10 cellular contexts compared by ENCODE assay signal in genomic region chr16:9061358-9061813, GRCh38. TPM values are rescaled to one million over a fixed set of nuclear protein-coding genes. Genes with fewer than 3 reads are reported as not detected.
DNase-seq lines count a peak whose midpoint lies in the region; ATAC-seq, FAIRE-seq and TF ChIP-seq lines count a peak whose summit lies in the region.
"Had no signal": no experiment of that assay in that cellular context is flagged by ENCODE, and none has a peak within 500 bp of the region (broad histone marks: within the 10 kb centered on the region; RNA-seq: fewer than 3 reads in every experiment).

No MANE protein-coding gene starts in this region.

- in situ Hi-C loops in GM12878 (cut with MboI) (no loop called here), HepG2 (cut with HindIII; ENCODE audit: extremely low pct_ligation_motif_present, low pct_unique_long_range_greater_than_20kb) (no loop called here)

- FAIRE-seq in GM12878 (lab: Jason Lieb, UNC) (peak; percentile 13), HepG2 (lab: Jason Lieb, UNC) (no peak)

- H2AFZ ChIP-seq in GM12878 (ENCODE audit: control insufficient read depth, low read depth, low read length) (no peak overlapping the region), HepG2 (ENCODE audit: low read length) (no peak overlapping the region)

- SMC1A ChIA-PET in GM12878 (lab: Charles Lee; ENCODE audit: uncharacterized antibody, unreplicated experiment) = interaction anchor here (1.6 kb wide), 1 partner anchor 16 kb away, joined by 4 read pairs; no protein-coding TSS in a partner anchor

- H4K20me1 ChIP-seq in GM12878 (ENCODE audit: control insufficient read depth, insufficient read depth) (no peaks in the 10 kb centered on the region), HepG2 (ENCODE audit: insufficient read depth, low read length) (no peaks in the 10 kb centered on the region)

- H3K9ac ChIP-seq in GM12878 (ENCODE audit: control insufficient read depth, insufficient read depth, low read length) (no peak overlapping the region), HepG2 (ENCODE audit: insufficient read depth, low read depth, low read length) (no peak overlapping the region)

- peak; percentile 92 for ATAC-seq in GM12878
- no peak for ATAC-seq in HepG2

- CTCF ChIA-PET in GM12878 (lab: Yijun Ruan, JAX) = interaction anchor here (0.7 to 2.4 kb wide), 2 partner anchors 11 to 67 kb away, joined by 3 to 8 read pairs; no protein-coding TSS in a partner anchor
- CTCF ChIA-PET in HepG2 (lab: Yijun Ruan, JAX; ENCODE audit: low intra/inter-chr PET ratio, low total read pairs) = no interaction called here

- no peak for TF ChIP-seq EP300 in GM12878 (IDR thresholded peaks at IDR 0.05; ENCODE audit: borderline replicate concordance in 1 of 2, control insufficient read depth in 1 of 2, low read depth in 2 of 2, low read length in 2 of 2)
- no peak for TF ChIP-seq EP300 in HepG2 (IDR thresholded peaks at IDR 0.05; ENCODE audit: low read depth in 2 of 2, low read length in 2 of 2)
- no peak for TF ChIP-seq EP300 in HepG2 (CRISPR knock-in tag; IDR thresholded peaks at IDR 0.05; ENCODE audit: borderline replicate concordance)

- H3K4me1 ChIP-seq in GM12878 (ENCODE audit: control insufficient read depth, insufficient read depth, low read length) (peaks cover 16% of the 10 kb centered on the region), HepG2 (ENCODE audit: insufficient read depth, low read length) (peaks cover under 1% of the 10 kb centered on the region)

- H3K4me3 ChIP-seq in GM12878 (no peak overlapping the region), HepG2 (replicated peaks in 1 of 3; ENCODE audit: insufficient read depth in 1 of 3, low read depth in 2 of 3, low read length in 3 of 3) (no peak overlapping the region)

- TF ChIP-seq POLR2A in GM12878 (IDR thresholded peaks at IDR 0.05; ENCODE audit: low read depth, low read length) = no peak
- TF ChIP-seq POLR2A in HepG2 (IDR thresholded peaks at IDR 0.05; ENCODE audit: insufficient read depth in 1 of 2, low read depth in 2 of 2, low read length in 2 of 2) = no peak

- TF ChIP-seq RAD21 in GM12878 (IDR thresholded peaks at IDR 0.05; ENCODE audit: insufficient read depth, low read depth, low read length) (no peak), HepG2 (CRISPR knock-in tag; IDR thresholded peaks at IDR 0.05) (no peak)

- H3K79me2 ChIP-seq in GM12878 (ENCODE audit: control insufficient read depth, insufficient read depth, low read length) (no peaks in the 10 kb centered on the region), HepG2 (ENCODE audit: insufficient read depth, low read length) (no peaks in the 10 kb centered on the region)

- H3K4me2 ChIP-seq in GM12878 (ENCODE audit: control insufficient read depth, insufficient read depth) (peak overlapping the region; percentile 21; the same call in 1 of the 2 replicates), HepG2 (ENCODE audit: low read depth, low read length) (no peak overlapping the region)

- RAD21 ChIA-PET in GM12878 (lab: Charles Lee; ENCODE audit: unreplicated experiment) = interaction anchor here (1.7 kb wide), 1 partner anchor 12 kb away, joined by 4 read pairs; no protein-coding TSS in a partner anchor

- TF ChIP-seq CTCF in GM12878 (IDR thresholded peaks at IDR 0.05 in 2 of 3, conservative IDR thresholded peaks at IDR 0.05 in 1 of 3; ENCODE audit: control insufficient read depth in 2 of 3, extremely low read depth in 1 of 3, insufficient read depth in 1 of 3, low read depth in 3 of 3, low read length in 3 of 3) (no peak), HepG2 (CRISPR knock-in tag; IDR thresholded peaks at IDR 0.05) (no peak), GM10266 (IDR thresholded peaks at IDR 0.05; ENCODE audit: control insufficient read depth, insufficient read depth, low read depth, missing control alignments) (no peak)

- DNase-seq in DMS 273 (lab: John Stamatoyannopoulos, UW; ENCODE audit: unreplicated experiment) = peak; percentile 34
- DNase-seq in DMS 273 treated with DMSO at 0.1 percent for 48 hours (lab: John Stamatoyannopoulos, UW) = no peak
- peak; percentile 43 for DNase-seq in KG1 (lab: John Stamatoyannopoulos, UW)
- DNase-seq in GM12878 (ENCODE audit: low read depth, low spot score) = no peak
- DNase-seq in pons (ENCODE audit: low spot score) = peak; percentile 20
- DNase-seq in HepG2 (ENCODE audit: low spot score) = no peak
- no peak for DNase-seq in NCI-H146 (lab: John Stamatoyannopoulos, UW)
- no peak for DNase-seq in GM10266 (ENCODE audit: extremely low spot score)
- DNase-seq: activated naive CD4-positive, alpha-beta T cell treated with Interleukin-2 at 50 U/mL for 16 hours had no signal

- H3K27me3 ChIP-seq in GM12878 (replicated peaks in 1 of 2; ENCODE audit: control insufficient read depth in 2 of 2, insufficient read depth in 2 of 2, low read length in 1 of 2) (no peaks in the 10 kb centered on the region), HepG2 (ENCODE audit: control insufficient read depth in 1 of 2, insufficient read depth in 2 of 2, low read length in 2 of 2) (no peaks in the 10 kb centered on the region; a peak in 1 of 5 replicates)

- 13% methylated on average over 4 of the region's 4 CpGs for WGBS in GM12878 (ENCODE audit: insufficient coverage, insufficient replicate concordance, low lambda C conversion rate, missing lambda C conversion rate)
- WGBS in HepG2 (ENCODE audit: low lambda C conversion rate) = 46% methylated on average over 4 of the region's 4 CpGs

- intact Hi-C loops in GM12878 (cut with micrococcal nuclease; ENCODE audit: unreplicated experiment) = no loop called here
- intact Hi-C loops in HepG2 (cut with micrococcal nuclease; ENCODE audit: unreplicated experiment) = no loop called here

- BruUV-seq in GM12878 (replicated peaks; lab: Mats Ljungman, UMichigan) = no TSS peak
- no TSS peak for BruUV-seq in HepG2 (replicated peaks; lab: Mats Ljungman, UMichigan)

- POLR2A ChIA-PET in GM12878 (lab: Charles Lee) (no interaction called here), HepG2 (lab: Yijun Ruan, JAX) (interaction anchor here (1.5 kb wide), 1 partner anchor 18 kb away, joined by 3 read pairs; no protein-coding TSS in a partner anchor)

- no peaks in the 10 kb centered on the region for H3K36me3 ChIP-seq in GM12878 (ENCODE audit: control insufficient read depth in 2 of 2, insufficient read depth in 2 of 2, low read length in 1 of 2)
- H3K36me3 ChIP-seq in HepG2 (replicated peaks in 1 of 2; ENCODE audit: control insufficient read depth in 1 of 2, insufficient read depth in 2 of 2, low read length in 2 of 2) = no peaks in the 10 kb centered on the region

- H3K9me3 ChIP-seq in GM12878 (replicated peaks; ENCODE audit: control insufficient read depth, insufficient read depth, low read length) (no peaks in the 10 kb centered on the region), HepG2 (ENCODE audit: low read length) (no peaks in the 10 kb centered on the region)

- no peak overlapping the region for H3K27ac ChIP-seq in GM12878 (ENCODE audit: control insufficient read depth, insufficient read depth)
- no peak overlapping the region for H3K27ac ChIP-seq in HepG2 (ENCODE audit: extremely low read length, insufficient read depth, low read length)
- H3K27ac ChIP-seq: 22Rv1 had no signal

TF ChIP-seq in GM12878, 131 proteins besides CTCF, POLR2A, EP300 and RAD21 (continues in another document):
- peak; percentile 9; the same call in 1 of the 2 replicates for TF ChIP-seq SPI1 (IDR thresholded peaks at IDR 0.05; ENCODE audit: borderline replicate concordance, insufficient read depth, low read depth, low read length)

TF ChIP-seq in HepG2, 621 proteins besides CTCF, POLR2A, EP300 and RAD21 (continues in another document):
- TF ChIP-seq FOXA3 (CRISPR knock-in tag; IDR thresholded peaks at IDR 0.05) = no peak

RNA-seq across cellular contexts. Expression of gene HAPSTR1, which starts 30.1 kb away (rescaled TPM):
- total RNA-seq in GM12878 (2013; cell fraction: nucleolus; rRNA removed) = 114 and 120 TPM in 2 replicates
- total RNA-seq in GM12878 (2014; rRNA removed) = 37.5 and 43.6 TPM in 2 replicates
- 36.4 and 37.2 TPM in 2 replicates for total RNA-seq in GM12878 (2014; rRNA removed; fragmentation: Illumina TruSeq; extraction: Trizol)
- total RNA-seq in GM12878 (2021) = 50.3 and 52.5 TPM in 2 replicates
- 15.6 TPM for polyA plus RNA-seq in GM12878 (2011; ENCODE audit: low read depth)
- polyA plus RNA-seq in GM12878 (2011; rRNA removed) = 32.5 and 43.1 TPM in 2 replicates
- polyA plus RNA-seq in GM12878 (2011; cell fraction: cytosol; rRNA removed) = 13.9 and 20.3 TPM in 2 replicates
- polyA plus RNA-seq in GM12878 (2011; cell fraction: nucleus; rRNA removed) = 15.3 and 17.4 TPM in 2 replicates
- polyA plus RNA-seq in GM12878 (2012) = 19.7 TPM in 2 replicates
- polyA plus RNA-seq in GM12878 (2014; fragmentation: Illumina TruSeq; extraction: Trizol) = 22.7 and 25.4 TPM in 2 replicates
- polyA plus RNA-seq in GM12878 (2014; fragmentation: Nextera tagmentation; extraction: Ambion mirVana) = 10 to 100 TPM in 1 of 2 experiments, 1 to 10 TPM in 1; 8.7 to 12.5 TPM
- polyA plus RNA-seq in GM12878 (2014; rRNA removed) = 21.7 and 23.5 TPM in 2 replicates
- 10 to 100 TPM; 10.3 to 11.7 TPM for polyA plus RNA-seq in GM12878 (2016; fragmentation: Nextera tagmentation; extraction: Ambion mirVana)
- 43.4 and 59.5 TPM in 2 replicates for polyA minus RNA-seq in GM12878 (2011; rRNA and poly(A)+ RNA removed)
- polyA minus RNA-seq in GM12878 (2011; cell fraction: cytosol; rRNA and poly(A)+ RNA removed) = 19.5 and 23.3 TPM in 2 replicates
- 13.7 and 22.6 TPM in 2 replicates for polyA minus RNA-seq in GM12878 (2011; cell fraction: nucleus; rRNA and poly(A)+ RNA removed)
- total RNA-seq in HepG2 (2016; rRNA removed; fragmentation: Illumina TruSeq; extraction: Trizol) = 83.2 and 98.4 TPM in 2 replicates
- 7.8 and 8.2 TPM in 2 replicates for total RNA-seq in HepG2 (2016; cell fraction: cytosol; rRNA removed; fragmentation: Illumina TruSeq; extraction: Trizol; ENCODE audit: low read depth)
- 84.4 and 87.6 TPM in 2 replicates for total RNA-seq in HepG2 (2016; cell fraction: insoluble cytoplasmic fraction; rRNA removed; fragmentation: Illumina TruSeq; extraction: Trizol)
- 37.9 and 42.3 TPM in 2 replicates for total RNA-seq in HepG2 (2016; cell fraction: membrane; rRNA removed; fragmentation: Illumina TruSeq; extraction: Trizol)
- total RNA-seq in HepG2 (2016; cell fraction: nucleus; rRNA removed; fragmentation: Illumina TruSeq; extraction: Trizol) = 61.0 and 71.2 TPM in 2 replicates
- 23.6 and 25.2 TPM in 2 replicates for polyA plus RNA-seq in HepG2 (2011; rRNA removed)
- 10.9 and 17.5 TPM in 2 replicates for polyA plus RNA-seq in HepG2 (2011; cell fraction: cytosol; rRNA removed)
- polyA plus RNA-seq in HepG2 (2011; cell fraction: nucleus; rRNA removed) = 18.7 and 24.1 TPM in 2 replicates
- polyA plus RNA-seq in HepG2 (2012) = 23.7 and 25.0 TPM in 2 replicates
- polyA plus RNA-seq in HepG2 (2016; cell fraction: cytosol; fragmentation: Illumina TruSeq; extraction: Trizol; ENCODE audit: low read depth) = 2.8 and 3.6 TPM in 2 replicates
- polyA plus RNA-seq in HepG2 (2016; cell fraction: insoluble cytoplasmic fraction; fragmentation: Illumina TruSeq; extraction: Trizol; ENCODE audit: low read depth) = 37.1 and 37.6 TPM in 2 replicates
- polyA plus RNA-seq in HepG2 (2016; cell fraction: membrane; fragmentation: Illumina TruSeq; extraction: Trizol; ENCODE audit: low read depth) = 13.0 and 13.5 TPM in 2 replicates
- polyA plus RNA-seq in HepG2 (2016; cell fraction: nucleus; fragmentation: Illumina TruSeq; extraction: Trizol; ENCODE audit: insufficient read depth, low read depth) = 44.6 and 47.8 TPM in 2 replicates
- polyA minus RNA-seq in HepG2 (2011; rRNA and poly(A)+ RNA removed; ENCODE audit: low replicate concordance) = 32.6 and 37.5 TPM in 2 replicates
- polyA minus RNA-seq in HepG2 (2011; cell fraction: cytosol; rRNA and poly(A)+ RNA removed) = 34.0 and 41.8 TPM in 2 replicates
- 81.2 and 89.8 TPM in 2 replicates for polyA minus RNA-seq in HepG2 (2011; cell fraction: nucleus; rRNA and poly(A)+ RNA removed)

Comparison
In these comparisons a context has a peak if more than half of its experiments do, and no peak if none do; other contexts are left out.
1. DNase-seq: peak in DMS 273 (single experiment), KG1 (single experiment) and pons (single experiment); none in DMS 273 treated with DMSO at 0.1 percent for 48 hours (single experiment), GM12878 (single experiment), HepG2 (single experiment), NCI-H146 (single experiment) and GM10266 (single experiment).